Comparison of ENCODE assay signal across 10 cellular contexts in the genomic region with DNA sequence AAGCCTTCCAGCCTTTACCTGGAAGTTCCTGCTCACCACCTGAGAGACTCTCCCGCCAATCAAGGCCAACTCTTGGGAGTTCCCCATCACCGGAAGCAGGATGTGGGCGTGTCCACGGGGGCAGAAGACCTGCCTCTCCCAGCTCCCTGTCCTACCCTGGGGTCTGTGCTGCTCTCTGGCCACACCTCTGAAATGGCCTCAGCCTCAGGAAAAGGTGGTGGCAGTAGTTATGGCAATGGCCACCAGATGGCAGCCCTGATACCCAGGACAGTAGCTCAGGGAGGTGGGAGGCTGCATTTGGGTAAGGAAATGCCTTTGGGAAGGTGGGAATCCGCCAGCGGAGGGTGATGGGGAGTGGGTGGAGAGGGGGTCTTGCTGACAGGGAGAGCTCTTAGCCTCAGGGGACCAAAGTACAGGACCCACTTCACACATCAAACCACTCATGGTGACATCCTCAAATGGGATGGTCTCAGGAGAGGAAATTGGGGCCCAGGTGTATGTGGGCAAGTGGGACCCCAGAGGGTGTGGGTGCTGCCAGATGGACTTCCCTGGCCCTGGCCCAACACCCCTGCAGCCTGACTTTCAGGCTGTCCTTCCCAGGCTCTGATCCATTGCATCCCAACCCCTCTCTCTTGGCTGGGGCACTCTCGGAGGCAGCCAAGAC. TPM values are rescaled to one million over a fixed set of nuclear protein-coding genes. Genes with fewer than 3 reads are reported as not detected.
DNase-seq lines count a peak whose midpoint lies in the region; ATAC-seq, FAIRE-seq and TF ChIP-seq lines count a peak whose summit lies in the region.
"Had no signal": no experiment of that assay in that cellular context is flagged by ENCODE, and none has a peak within 500 bp of the region (broad histone marks: within the 10 kb centered on the region; RNA-seq: fewer than 3 reads in every experiment).

No MANE protein-coding gene starts in this region.

- H3K36me3 ChIP-seq in H1 (ENCODE audit: control insufficient read depth in 2 of 4, insufficient read depth in 4 of 4, low read length in 3 of 4) = no peaks in the 10 kb centered on the region
- H3K36me3 ChIP-seq: BLaER1 treated with 17β-estradiol and CSF1 and Interleukin-3, amounts not matched to agents 10 nM and 100 nM; neutrophil had no signal

- peaks cover 3% of the 10 kb centered on the region for H3K4me1 Mint-ChIP-seq in activated CD8-positive, alpha-beta T cell treated with anti-CD3 and anti-CD28 coated beads for 36 hours (ENCODE audit: low read depth)

- peak overlapping the region in 1 of 4 experiments; percentile 19; a peak in 1 of 8 replicates for H3K4me3 ChIP-seq in H1 (ENCODE audit: extremely low read depth in 1 of 4, insufficient read depth in 2 of 4, low read depth in 3 of 4, low read length in 4 of 4)
- H3K4me3 ChIP-seq: BLaER1 treated with 17β-estradiol and CSF1 and Interleukin-3, amounts not matched to agents 10 nM and 100 nM had no signal

- peaks cover 2% of the 10 kb centered on the region; the same call in 1 of the 2 replicates for H3K23me2 ChIP-seq in H1 (ENCODE audit: low read depth, low read length)

- H3K9me3 ChIP-seq in H1 (ENCODE audit: insufficient read depth in 2 of 2, low read depth in 1 of 2, low read length in 1 of 2) = no peaks in the 10 kb centered on the region
- H3K9me3 ChIP-seq: BLaER1 treated with 17β-estradiol and CSF1 and Interleukin-3, amounts not matched to agents 10 nM and 100 nM; neutrophil had no signal

- H4K5ac ChIP-seq in H1 (ENCODE audit: insufficient read length, low read depth, low read length) = no peak overlapping the region

- H3K79me1 ChIP-seq in H1 (ENCODE audit: low read depth, low read length) = no peaks in the 10 kb centered on the region

- TF ChIP-seq RAD21 in H1 (IDR thresholded peaks at IDR 0.05 in 1 of 2, conservative IDR thresholded peaks at IDR 0.05 in 1 of 2; ENCODE audit: low read depth in 2 of 2, low read length in 2 of 2) = peak; percentile 68 to 83

- H4K8ac ChIP-seq in H1 (ENCODE audit: extremely low read depth, insufficient read depth, low read length) = no peak overlapping the region; the same call in 1 of the 2 replicates

- H3K9ac ChIP-seq in H1 (replicated peaks in 1 of 4; ENCODE audit: extremely low read depth in 1 of 4, low read depth in 3 of 4, low read length in 3 of 4) = no peak overlapping the region
- H3K9ac ChIP-seq: BLaER1 treated with 17β-estradiol and CSF1 and Interleukin-3, amounts not matched to agents 10 nM and 100 nM had no signal

- no peak overlapping the region for H2BK120ac ChIP-seq in H1 (replicated peaks; ENCODE audit: low read depth, low read length)

- peak overlapping the region; percentile 22; the same call in 1 of the 2 replicates for H2BK12ac ChIP-seq in H1 (ENCODE audit: low read depth, low read length)

- H3K27me3 ChIP-seq in H1 (replicated peaks in 1 of 4; ENCODE audit: control insufficient read depth in 3 of 4, extremely low read depth in 1 of 4, insufficient read depth in 3 of 4, low read length in 3 of 4) = peaks cover 0 to 25% (median 10%) of the 10 kb centered on the region in 4 experiments; a peak in 4 of 7 replicates

- no peak overlapping the region for H2AFZ ChIP-seq in H1 (ENCODE audit: low read length)

- no peaks in the 10 kb centered on the region for H3K36me3 Mint-ChIP-seq in activated CD8-positive, alpha-beta T cell treated with anti-CD3 and anti-CD28 coated beads for 36 hours (ENCODE audit: low read depth)

- no peaks in the 10 kb centered on the region for H3K79me2 ChIP-seq in H1 (ENCODE audit: control insufficient read depth in 1 of 2, insufficient read depth in 2 of 2, low read length in 2 of 2)

- no peak overlapping the region for H3K27ac ChIP-seq in H1 (ENCODE audit: low read depth, low read length)
- H3K27ac ChIP-seq: BLaER1 treated with 17β-estradiol and CSF1 and Interleukin-3, amounts not matched to agents 10 nM and 100 nM; neutrophil had no signal

- peaks cover 3 to 15% (median 8%) of the 10 kb centered on the region in 4 experiments; a peak in 5 of 7 replicates for H3K4me1 ChIP-seq in H1 (replicated peaks in 1 of 4; ENCODE audit: control insufficient read depth in 3 of 4, insufficient read depth in 4 of 4, low read length in 3 of 4)

- no peaks in the 10 kb centered on the region for H4K20me1 ChIP-seq in H1 (replicated peaks in 1 of 2; ENCODE audit: control insufficient read depth in 1 of 2, insufficient read depth in 2 of 2, low read length in 2 of 2)

- H3K27me3 Mint-ChIP-seq in activated CD8-positive, alpha-beta T cell treated with anti-CD3 and anti-CD28 coated beads for 36 hours = peaks cover 32% of the 10 kb centered on the region

- H3K9me3 Mint-ChIP-seq in activated CD8-positive, alpha-beta T cell treated with anti-CD3 and anti-CD28 coated beads for 36 hours = no peaks in the 10 kb centered on the region

- H2AK5ac ChIP-seq in H1 (ENCODE audit: low read depth, low read length) = no peak overlapping the region

- H2BK15ac ChIP-seq in H1 (ENCODE audit: low read length) = no peak overlapping the region; the same call in 1 of the 2 replicates

- H3K27ac Mint-ChIP-seq in activated CD8-positive, alpha-beta T cell treated with anti-CD3 and anti-CD28 coated beads for 36 hours = no peak overlapping the region

- no peak for TF ChIP-seq POLR2A in H1 (IDR thresholded peaks at IDR 0.05; ENCODE audit: control extremely low read depth in 1 of 2, low read depth in 2 of 2, low read length in 2 of 2)

- no peak overlapping the region for H3K4me3 Mint-ChIP-seq in activated CD8-positive, alpha-beta T cell treated with anti-CD3 and anti-CD28 coated beads for 36 hours

- POLR2A ChIA-PET in activated CD8-positive, alpha-beta T cell treated with anti-CD3 and anti-CD28 coated beads for 36 hours (lab: Charles Lee) = interaction anchor here (0.7 kb wide), 1 partner anchor 45 kb away, joined by 3 read pairs; no protein-coding TSS in a partner anchor
- POLR2A ChIA-PET in H1 (lab: Charles Lee; ENCODE audit: partially characterized antibody) = interaction anchor here (0.8 to 1.3 kb wide), 6 partner anchors 15 to 77 kb away, joined by 3 to 5 read pairs (median 3); no protein-coding TSS in a partner anchor

- ATAC-seq in HG03135 (IDR thresholded peaks at IDR 0.05; ENCODE audit: unreplicated experiment) = peak; percentile 71
- ATAC-seq in activated CD8-positive, alpha-beta T cell treated with anti-CD3 and anti-CD28 coated beads for 36 hours = peak; percentile 100

- no peak overlapping the region for H3K4ac ChIP-seq in H1 (replicated peaks; ENCODE audit: insufficient read length, low read depth, low read length)

- intact Hi-C loops in activated CD8-positive, alpha-beta T cell treated with anti-CD3 and anti-CD28 coated beads for 36 hours (cut with micrococcal nuclease) = loop anchor here (1.0 kb wide), 1 partner anchor 47 kb away; no protein-coding TSS in a partner anchor

- H3K23ac ChIP-seq in H1 (ENCODE audit: insufficient read length) = no peak overlapping the region

- TF ChIP-seq CTCF in activated CD8-positive, alpha-beta T cell treated with anti-CD3 and anti-CD28 coated beads for 36 hours (IDR thresholded peaks at IDR 0.05) = peak; percentile 71
- TF ChIP-seq CTCF in H1 (IDR thresholded peaks at IDR 0.05; ENCODE audit: control extremely low read depth in 1 of 3, insufficient read depth in 1 of 3, low read depth in 1 of 3, low read length in 3 of 3) = peak; percentile 89 to 99 (median 92)

- no peak overlapping the region for H3K14ac ChIP-seq in H1 (ENCODE audit: insufficient read length)

- 0 out of 2 replicates have a peak overlapping the region, but pooled peaks have one; percentile 37 for H2BK20ac ChIP-seq in H1 (ENCODE audit: low read length)

- H3K4me2 ChIP-seq in H1 (ENCODE audit: insufficient read depth in 1 of 2, low read depth in 2 of 2, low read length in 2 of 2) = 0 out of 4 replicates have a peak overlapping the region, but pooled peaks of 1 of the 2 experiments have one; percentile 28

- no peak overlapping the region for H4K91ac ChIP-seq in H1 (replicated peaks; ENCODE audit: insufficient read length, low read length)

- WGBS in H1 (ENCODE audit: extremely low coverage in 1 of 2, insufficient coverage in 1 of 2, insufficient read length in 1 of 2, insufficient replicate concordance in 2 of 2, low coverage in 1 of 2, low lambda C conversion rate in 2 of 2, missing lambda C conversion rate in 1 of 2), 2 experiments = 21% methylated on average over 7 of the region's 7 CpGs; no CpG with 5 or more reads in 1 of the 2 experiments

- DNase-seq in NCI-H1436 (lab: John Stamatoyannopoulos, UW) (peak; percentile 61), NCI-H1436 treated with DMSO at 0.1 percent for 48 hours (lab: John Stamatoyannopoulos, UW) (no peak), NCI-H526 (lab: John Stamatoyannopoulos, UW) (peak; percentile 90 to 94), H1 (ENCODE audit: low read depth in 1 of 2, low spot score in 2 of 2) (peak; percentile 96), midbrain (lab: John Stamatoyannopoulos, UW) (peak; percentile 32)
- peak; percentile 89 for DNase-seq in activated CD8-positive, alpha-beta T cell treated with anti-CD3 and anti-CD28 coated beads for 36 hours
- peak; percentile 18 to 57 for DNase-seq in stimulated activated CD8-positive, alpha-beta memory T cell treated with anti-CD3 and anti-CD28 coated beads, Interleukin-7, amount 100 ng/mL, for 1 hour (ENCODE audit: low read depth in 2 of 2)

- H2BK5ac ChIP-seq in H1 (ENCODE audit: low read depth, low read length) = no peak overlapping the region

- no peak for TF ChIP-seq EP300 in H1 (IDR thresholded peaks at IDR 0.05; ENCODE audit: borderline replicate concordance in 1 of 2, low read depth in 2 of 2, low read length in 2 of 2)

- peak; percentile 99 for FAIRE-seq in H1 (lab: Jason Lieb, UNC)

- no peak overlapping the region for H3K56ac ChIP-seq in H1 (replicated peaks; ENCODE audit: insufficient read length, low read depth, low read length)

- H3K18ac ChIP-seq in H1 (ENCODE audit: extremely low read depth, low read length) = no peak overlapping the region

- CTCF ChIA-PET in activated CD8-positive, alpha-beta T cell treated with anti-CD3 and anti-CD28 coated beads for 36 hours (lab: Charles Lee) = interaction anchor here (0.6 to 14.0 kb wide), 37 partner anchors 8 to 533 kb away, joined by 3 to 507 read pairs (median 5); a partner anchor contains a TSS
- CTCF ChIA-PET in H1 (lab: Charles Lee; ENCODE audit: partially characterized antibody) = interaction anchor here (0.5 to 59.5 kb wide), 30 partner anchors 10 to 475 kb away, joined by 3 to 2176 read pairs (median 4); a partner anchor contains a TSS

RNA-seq across cellular contexts. Expression of a gene that starts 33.9 kb away (rescaled TPM):
- total RNA-seq in activated CD8-positive, alpha-beta T cell treated with anti-CD3 and anti-CD28 coated beads for 36 hours = under 1 TPM; 0.72 to 0.90 TPM
- 0.84 and 1.9 TPM in 2 replicates for total RNA-seq in H1 (2021; fragmentation: NEBNext Ultra II Directional; extraction: Animal tissue kit (Norgen Biotek cat#: 25700))
- polyA plus RNA-seq in H1 (2011; rRNA removed) = 0.65 and 1.1 TPM in 2 replicates
- polyA plus RNA-seq in H1 (2011; cell fraction: cytosol; rRNA removed) = 0.97 TPM
- polyA plus RNA-seq in H1 (2011; cell fraction: nucleus; rRNA removed) = 2.2 TPM
- polyA plus RNA-seq in H1 (2012, experiment 1 of 2) = 0.84 to 1.2 TPM (median 1.1 TPM) in 4 replicates
- 0.28 TPM for polyA plus RNA-seq in H1 (2012, experiment 2 of 2)
- 1.0 TPM for polyA plus RNA-seq in H1 (2013, experiment 1 of 2)
- 1.1 TPM for polyA plus RNA-seq in H1 (2013, experiment 2 of 2)
- polyA minus RNA-seq in H1 (2011; rRNA and poly(A)+ RNA removed) = 0.76 and 1.0 TPM in 2 replicates
- 0.81 TPM for polyA minus RNA-seq in H1 (2011; cell fraction: cytosol; rRNA and poly(A)+ RNA removed)
- 3.6 TPM for polyA minus RNA-seq in H1 (2011; cell fraction: nucleus; rRNA and poly(A)+ RNA removed)

RNA-seq across cellular contexts. Expression of a gene that starts 35.4 kb away (rescaled TPM):
- not detected for total RNA-seq in activated CD8-positive, alpha-beta T cell treated with anti-CD3 and anti-CD28 coated beads for 36 hours
- total RNA-seq in H1 (2021; fragmentation: NEBNext Ultra II Directional; extraction: Animal tissue kit (Norgen Biotek cat#: 25700)) = not detected in 2 replicates
- polyA plus RNA-seq in H1 (2011; rRNA removed) = not detected in 2 replicates
- polyA plus RNA-seq in H1 (2011; cell fraction: cytosol; rRNA removed) = not detected
- polyA plus RNA-seq in H1 (2011; cell fraction: nucleus; rRNA removed) = not detected
- not detected in 4 replicates for polyA plus RNA-seq in H1 (2012, experiment 1 of 2)
- not detected for polyA plus RNA-seq in H1 (2012, experiment 2 of 2)
- not detected for polyA plus RNA-seq in H1 (2013, experiment 1 of 2)
- not detected for polyA plus RNA-seq in H1 (2013, experiment 2 of 2)
- polyA minus RNA-seq in H1 (2011; rRNA and poly(A)+ RNA removed) = not detected in 2 replicates
- not detected for polyA minus RNA-seq in H1 (2011; cell fraction: cytosol; rRNA and poly(A)+ RNA removed)
- not detected for polyA minus RNA-seq in H1 (2011; cell fraction: nucleus; rRNA and poly(A)+ RNA removed)
